29 cellular contexts compared by ENCODE assay signal in genomic region chr4:74800310-74800709, GRCh38. TPM values are rescaled to one million over a fixed set of nuclear protein-coding genes. Genes with fewer than 3 reads are reported as not detected.
"Had no signal": no experiment of that assay in that cellular context is flagged by ENCODE, and none has a peak within 500 bp of the region (broad histone marks: within the 10 kb centered on the region; RNA-seq: fewer than 3 reads in every experiment).

No MANE protein-coding gene starts in this region.

- H3K9me3 ChIP-seq: ovary, psoas muscle, spleen, suprapubic skin, testis, tibial artery, transverse colon, upper lobe of right lung, uterus had no signal

- DNase-seq: natural killer cell; occipital lobe; ovary; posterior cingulate gyrus; psoas muscle; right cardiac atrium; spleen; stimulated activated CD4-positive, alpha-beta T cell treated with anti-CD3 and anti-CD28 coated beads, Interleukin-12 subunit alpha, Interleukin-12 subunit beta, amount 100 ng/mL, for 4 hours; stimulated activated CD4-positive, alpha-beta T cell treated with anti-CD3 and anti-CD28 coated beads, Interleukin-1b, Interleukin-23, amount 100 ng/mL, for 48 hours; stimulated activated CD4-positive, alpha-beta T cell treated with anti-CD3 and anti-CD28 coated beads, Interleukin-4, amount 100 ng/mL, for 1 hour; stimulated activated CD4-positive, alpha-beta T cell treated with anti-CD3 and anti-CD28 coated beads, Interleukin-4, amount 100 ng/mL, for 4 hours; stimulated activated CD8-positive, alpha-beta memory T cell treated with anti-CD3 and anti-CD28 coated beads, Interleukin-4, amount 100 ng/mL, for 48 hours; stimulated activated naive CD4-positive, alpha-beta T cell; stimulated activated naive CD8-positive, alpha-beta T cell treated with anti-CD3 and anti-CD28 coated beads, Interleukin-15, amount 100 ng/mL, for 72 hours; stimulated activated naive CD8-positive, alpha-beta T cell treated with anti-CD3 and anti-CD28 coated beads, Interleukin-15, Interleukin-2, amounts not matched to agents 100 U/mL and 50 U/mL, for 24 hours; substantia nigra; testis; tibial artery; transverse colon; upper lobe of right lung; uterus had no signal

- H3K36me3 ChIP-seq: neural progenitor cell, ovary, spleen, suprapubic skin, tibial artery, transverse colon, upper lobe of right lung, uterus had no signal

- H3K4me1 ChIP-seq: neural progenitor cell, parathyroid adenoma, psoas muscle, spleen, testis, tibial artery, transverse colon, upper lobe of right lung, uterus had no signal

- H2AFZ ChIP-seq: neural progenitor cell, parathyroid adenoma had no signal

- H3K27ac ChIP-seq: neural progenitor cell, ovary, parathyroid adenoma, psoas muscle, skin epidermis, spleen, suprapubic skin, testis, tibial artery, transverse colon, upper lobe of right lung, uterus had no signal

- H3K79me2 ChIP-seq: parathyroid adenoma had no signal

- H3K4me3 ChIP-seq: neural progenitor cell, ovary, psoas muscle, skin epidermis, smooth muscle cell, spleen, suprapubic skin, testis, tibial artery, transverse colon, upper lobe of right lung, uterus had no signal

- H3K27me3 ChIP-seq: neural progenitor cell, ovary, suprapubic skin, testis, tibial artery, transverse colon, upper lobe of right lung, uterus had no signal

- H3K9ac ChIP-seq: neural progenitor cell, parathyroid adenoma had no signal

- ATAC-seq: natural killer cell; psoas muscle; right cardiac atrium; sciatic nerve; stimulated activated memory B cell treated with anti-CD40 and anti-IgM and Interleukin-4, amounts not matched to agents 10 μg/mL and 1 μg/mL and 100 μg/mL, for 72 hours; stimulated activated naive CD8-positive, alpha-beta T cell treated with anti-CD3 and anti-CD28 coated beads, Interleukin-15, amount 100 ng/mL, for 72 hours; stimulated activated naive CD8-positive, alpha-beta T cell treated with anti-CD3 and anti-CD28 coated beads, Interleukin-15, Interleukin-2, amounts not matched to agents 100 U/mL and 50 U/mL, for 24 hours; upper lobe of right lung had no signal

- H3K4me2 ChIP-seq: neural progenitor cell, smooth muscle cell had no signal

RNA-seq across cellular contexts. Expression of gene BTC, which starts 6.0 kb away (rescaled TPM):
- total RNA-seq: natural killer cell had no signal
- polyA plus RNA-seq: neural cell had no signal
